ENCODE assay signal across 14 cellular contexts in genomic region chr15:41018534-41018933, GRCh38.
DNase-seq lines count a peak whose midpoint lies in the region; ATAC-seq and TF ChIP-seq lines count a peak whose summit lies in the region.
"Had no signal": no experiment of that assay in that cellular context is flagged by ENCODE, and none has a peak within 500 bp of the region (broad histone marks: within the 10 kb centered on the region; RNA-seq: fewer than 3 reads in every experiment).

No MANE protein-coding gene starts in this region.

- H3K27ac ChIP-seq in PC-3 (ENCODE audit: low read length) (peak overlapping the region; percentile 21), esophagus muscularis mucosa (replicated peaks in 1 of 4) (no peak overlapping the region), neural progenitor cell (no peak overlapping the region)

- peak; percentile 88 for ATAC-seq in PC-3
- ATAC-seq: sciatic nerve had no signal

- no peaks in the 10 kb centered on the region for H3K4me1 Mint-ChIP-seq in Calu3 (ENCODE audit: low read depth, unreplicated experiment)
- H3K4me1 Mint-ChIP-seq in neural progenitor cell, result no peaks in the 10 kb centered on the region

- no peaks in the 10 kb centered on the region for H3K27me3 ChIP-seq in PC-3 (ENCODE audit: low read length)
- no peaks in the 10 kb centered on the region for H3K27me3 ChIP-seq in esophagus muscularis mucosa
- H3K27me3 ChIP-seq in neural progenitor cell, result no peaks in the 10 kb centered on the region

- H3K9ac ChIP-seq in PC-3 (ENCODE audit: low read length) (no peak overlapping the region), neural progenitor cell (peak overlapping the region; percentile 4)

- H3K4me3 Mint-ChIP-seq in Calu3 (ENCODE audit: low read depth, unreplicated experiment) (no peak overlapping the region), neural progenitor cell (no peak overlapping the region)
- H3K4me3 Mint-ChIP-seq: T-helper 1 cell treated with Interleukin-12 subunit alpha and Interleukin-12 subunit beta and Interleukin-4 antibody, amounts not matched to agents 30 μg/mL and 1 μg/mL, for 36 hours had no signal

- no peak overlapping the region for H3K4me3 ChIP-seq in PC-3 (ENCODE audit: low read length)
- no peak overlapping the region for H3K4me3 ChIP-seq in esophagus muscularis mucosa
- H3K4me3 ChIP-seq in neural progenitor cell, result no peak overlapping the region

- 0 out of 2 replicates have a peak, but pooled peaks cover 8% of the 10 kb centered on the region for H3K79me2 ChIP-seq in PC-3 (ENCODE audit: low read length)
- H3K79me2 ChIP-seq in neural progenitor cell (ENCODE audit: low read depth), result no peaks in the 10 kb centered on the region

- H3K27me3 Mint-ChIP-seq in Calu3 (ENCODE audit: unreplicated experiment) (no peaks in the 10 kb centered on the region), neural progenitor cell (ENCODE audit: insufficient read depth, low read depth) (no peaks in the 10 kb centered on the region)

- H3K27ac Mint-ChIP-seq in Calu3 (ENCODE audit: unreplicated experiment) (no peak overlapping the region), neural progenitor cell (no peak overlapping the region)

- BruUV-seq in Calu3 (replicated peaks; lab: Mats Ljungman, UMichigan) (no TSS peak), PC-3 (replicated peaks; lab: Mats Ljungman, UMichigan) (no TSS peak)

- no peak overlapping the region for H2AFZ ChIP-seq in PC-3 (ENCODE audit: low read length)
- no peak overlapping the region for H2AFZ ChIP-seq in neural progenitor cell (replicated peaks)

- H3K9me3 ChIP-seq in PC-3 (ENCODE audit: low read length), result no peaks in the 10 kb centered on the region
- no peaks in the 10 kb centered on the region for H3K9me3 ChIP-seq in esophagus muscularis mucosa
- H3K9me3 ChIP-seq in neural progenitor cell (ENCODE audit: low read depth), result no peaks in the 10 kb centered on the region

- DNase-seq in Calu3 (peak; percentile 11), PC-3 (peak; percentile 89), esophagus muscularis mucosa (ENCODE audit: extremely low spot score) (no peak), neural progenitor cell (ENCODE audit: low spot score) (peak; percentile 16), NCI-H146 (lab: John Stamatoyannopoulos, UW) (no peak), SW 1271 (lab: John Stamatoyannopoulos, UW) (no peak), HuH-7 (ENCODE audit: low spot score) (no peak), NCI-H1436 (lab: John Stamatoyannopoulos, UW) (no peak)
- DNase-seq: activated gamma-delta T cell treated with Interleukin-2 at 50 U/mL for 16 hours; DMS79 treated with DMSO at 0.1 percent for 48 hours; NCI-H1694; stimulated activated naive CD4-positive, alpha-beta T cell had no signal

- H3K9me3 Mint-ChIP-seq in Calu3 (ENCODE audit: low read depth, unreplicated experiment) (no peaks in the 10 kb centered on the region), neural progenitor cell (no peaks in the 10 kb centered on the region)
- H3K9me3 Mint-ChIP-seq: T-helper 1 cell treated with Interleukin-12 subunit alpha and Interleukin-12 subunit beta and Interleukin-4 antibody, amounts not matched to agents 30 μg/mL and 1 μg/mL, for 36 hours had no signal

- TF ChIP-seq CTCF in Calu3 (IDR thresholded peaks at IDR 0.05; ENCODE audit: unreplicated experiment) (no peak), PC-3 (conservative IDR thresholded peaks at IDR 0.05; ENCODE audit: low read depth, low read length) (peak; percentile 84), esophagus muscularis mucosa (IDR thresholded peaks at IDR 0.05) (peak in 2 of 3 experiments; percentile 51), neural progenitor cell (IDR thresholded peaks at IDR 0.05) (peak; percentile 34)

- peaks cover 54% of the 10 kb centered on the region for H3K36me3 ChIP-seq in PC-3 (ENCODE audit: low read depth, low read length)
- H3K36me3 ChIP-seq in esophagus muscularis mucosa, result peaks cover 8 to 51% (median 31%) of the 10 kb centered on the region in 4 donors
- H3K36me3 ChIP-seq in neural progenitor cell, result peaks cover 11% of the 10 kb centered on the region

- no peak for TF ChIP-seq POLR2A in esophagus muscularis mucosa (IDR thresholded peaks at IDR 0.05; ENCODE audit: low read depth)

- H4K20me1 ChIP-seq in PC-3 (ENCODE audit: low read length) (no peaks in the 10 kb centered on the region), neural progenitor cell (ENCODE audit: low read depth) (peaks cover 8% of the 10 kb centered on the region)

- 74% methylated on average over 1 of the region's 1 CpG for WGBS in esophagus muscularis mucosa

- no peaks in the 10 kb centered on the region for H3K9me2 ChIP-seq in PC-3 (replicated peaks; ENCODE audit: low read length)

- H3F3A ChIP-seq in PC-3 (ENCODE audit: low read length, unreplicated experiment) (no peaks in the 10 kb centered on the region), neural progenitor cell (ENCODE audit: low read depth) (no peaks in the 10 kb centered on the region)

- peak overlapping the region; percentile 24; the same call in 1 of the 2 replicates for H3K4me2 ChIP-seq in PC-3 (ENCODE audit: low read length)
- no peak overlapping the region for H3K4me2 ChIP-seq in neural progenitor cell

- intact Hi-C loops in Calu3 (cut with micrococcal nuclease; ENCODE audit: unreplicated experiment), result loop anchor here (1.0 kb wide), 1 partner anchor 114 kb away; no protein-coding TSS in a partner anchor
- intact Hi-C loops in PC-3 (cut with micrococcal nuclease), result loop anchor here (1.0 to 5.0 kb wide), 4 partner anchors 38 to 161 kb away; no protein-coding TSS in a partner anchor
- intact Hi-C loops in esophagus muscularis mucosa (cut with DNase I), result loop anchor here (2.0 kb wide), 1 partner anchor 112 kb away; no protein-coding TSS in a partner anchor

- no peak for TF ChIP-seq EP300 in esophagus muscularis mucosa (IDR thresholded peaks at IDR 0.05)

- POLR2A ChIA-PET in PC-3 (lab: Charles Lee; ENCODE audit: unreplicated experiment), result no interaction called here

- H3K36me3 Mint-ChIP-seq in Calu3 (ENCODE audit: insufficient read depth, unreplicated experiment) (peaks cover 7% of the 10 kb centered on the region), neural progenitor cell (peaks cover 4% of the 10 kb centered on the region)

- CTCF ChIA-PET in Calu3 (lab: Charles Lee), result interaction anchor here (1.5 kb wide), 1 partner anchor 115 kb away, joined by 4 read pairs; no protein-coding TSS in a partner anchor
- CTCF ChIA-PET in PC-3 (lab: Charles Lee), result interaction anchor here (0.6 to 1.9 kb wide), 6 partner anchors 44 to 145 kb away, joined by 3 to 17 read pairs (median 8); no protein-coding TSS in a partner anchor

- H3K4me1 ChIP-seq in PC-3 (ENCODE audit: insufficient read depth, low read length), result peaks cover 14% of the 10 kb centered on the region
- H3K4me1 ChIP-seq in esophagus muscularis mucosa, result peaks cover 15 to 44% (median 37%) of the 10 kb centered on the region in 4 donors
- no peaks in the 10 kb centered on the region for H3K4me1 ChIP-seq in neural progenitor cell

Comparison
In these comparisons a context has a peak if more than half of its experiments do, and no peak if none do; other contexts are left out.
1. DNase-seq: peak in Calu3 (single experiment), PC-3 (single experiment) and neural progenitor cell (single experiment); none in esophagus muscularis mucosa (single experiment), NCI-H146 (single experiment), SW 1271 (0 of 2), HuH-7 (single experiment) and NCI-H1436 (single experiment).